16 cellular contexts compared by ENCODE assay signal in genomic region chr18:26540041-26540628, GRCh38. TPM values are rescaled to one million over a fixed set of nuclear protein-coding genes. Genes with fewer than 3 reads are reported as not detected.
DNase-seq lines count a peak whose midpoint lies in the region; ATAC-seq and TF ChIP-seq lines count a peak whose summit lies in the region.
"Had no signal": no experiment of that assay in that cellular context is flagged by ENCODE, and none has a peak within 500 bp of the region (broad histone marks: within the 10 kb centered on the region; RNA-seq: fewer than 3 reads in every experiment).

No MANE protein-coding gene starts in this region.

- H3K4me3 Mint-ChIP-seq in HFFc6 = peak overlapping the region; percentile 25
- H3K4me3 Mint-ChIP-seq: memory B cell; stimulated activated naive B cell treated with anti-CD40 and anti-IgM and Interleukin-4, amounts not matched to agents 10 μg/mL and 1 μg/mL and 100 μg/mL, for 72 hours had no signal

- H3K36me3 ChIP-seq in adipocyte (ENCODE audit: control insufficient read depth, insufficient read depth, low read length, severe bottlenecking) = no peaks in the 10 kb centered on the region
- H3K36me3 ChIP-seq: heart right ventricle, prostate gland had no signal

- peaks cover 4% of the 10 kb centered on the region; the same call in 1 of the 2 replicates for H3K36me3 Mint-ChIP-seq in HFFc6 (ENCODE audit: low read depth)
- H3K36me3 Mint-ChIP-seq: memory B cell had no signal

- no peaks in the 10 kb centered on the region for H3K27me3 Mint-ChIP-seq in HFFc6 (ENCODE audit: insufficient read depth)
- H3K27me3 Mint-ChIP-seq: memory B cell; stimulated activated naive B cell treated with anti-CD40 and anti-IgM and Interleukin-4, amounts not matched to agents 10 μg/mL and 1 μg/mL and 100 μg/mL, for 72 hours had no signal

- H3K4me1 ChIP-seq in adipocyte (ENCODE audit: control insufficient read depth, insufficient read depth, low read length) = peaks cover 6% of the 10 kb centered on the region
- H3K4me1 ChIP-seq: prostate gland had no signal

- peaks cover 75% of the 10 kb centered on the region for H3K4me1 Mint-ChIP-seq in HFFc6 (ENCODE audit: low read depth)

- TF ChIP-seq CTCF in HFFc6 (IDR thresholded peaks at IDR 0.05) = no peak

- peak overlapping the region; percentile 60 for H3K27ac Mint-ChIP-seq in HFFc6
- H3K27ac Mint-ChIP-seq: memory B cell; stimulated activated naive B cell treated with anti-CD40 and anti-IgM and Interleukin-4, amounts not matched to agents 10 μg/mL and 1 μg/mL and 100 μg/mL, for 72 hours had no signal

- H3K27me3 ChIP-seq in adipocyte (replicated peaks; ENCODE audit: control insufficient read depth, insufficient read depth, low read length) = no peaks in the 10 kb centered on the region
- H3K27me3 ChIP-seq: heart right ventricle had no signal

- H3K9me3 Mint-ChIP-seq in HFFc6 = no peaks in the 10 kb centered on the region
- H3K9me3 Mint-ChIP-seq: memory B cell; stimulated activated naive B cell treated with anti-CD40 and anti-IgM and Interleukin-4, amounts not matched to agents 10 μg/mL and 1 μg/mL and 100 μg/mL, for 72 hours had no signal

- no peak overlapping the region for H3K4me3 ChIP-seq in adipocyte (ENCODE audit: low read length)
- H3K4me3 ChIP-seq: heart right ventricle, prostate gland had no signal

- no peaks in the 10 kb centered on the region for H3K9me3 ChIP-seq in adipocyte (ENCODE audit: control insufficient read depth, low read length)
- H3K9me3 ChIP-seq: heart right ventricle, prostate gland had no signal

- peak; percentile 41 for DNase-seq in AG08396 (ENCODE audit: low spot score)
- DNase-seq in HFFc6 = peak; percentile 68
- peak; percentile 44 for DNase-seq in adipocyte (ENCODE audit: low read depth)
- DNase-seq in iris pigment epithelial cell (ENCODE audit: low read depth) = peak; percentile 41
- no peak for DNase-seq in putamen (ENCODE audit: low spot score)
- no peak for DNase-seq in activated CD4-positive, alpha-beta T cell treated with anti-CD3 and anti-CD28 coated beads, Interleukin-2, amount 50 U/mL, for 1 hour
- DNase-seq: amniotic stem cell; GF-D8; heart right ventricle; SHP77; stimulated activated CD4-positive, alpha-beta T cell treated with anti-CD3 and anti-CD28 coated beads, Interleukin-2, amount 100 ng/mL, for 48 hours; stimulated activated naive B cell treated with anti-CD40 and anti-IgM and Interleukin-4, amounts not matched to agents 10 μg/mL and 1 μg/mL and 100 μg/mL, for 72 hours had no signal

- no peak overlapping the region for H3K9ac ChIP-seq in adipocyte (ENCODE audit: low read length)

- ATAC-seq in HG02981 (IDR thresholded peaks at IDR 0.05; ENCODE audit: unreplicated experiment) (no peak), GM21367 (IDR thresholded peaks at IDR 0.05; ENCODE audit: unreplicated experiment) (no peak)
- ATAC-seq: heart right ventricle; stimulated activated naive B cell treated with anti-CD40 and anti-IgM and Interleukin-4, amounts not matched to agents 10 μg/mL and 1 μg/mL and 100 μg/mL, for 72 hours had no signal

RNA-seq across cellular contexts. Expression of gene KCTD1, which starts 8.2 kb away (rescaled TPM):
- total RNA-seq in HFFc6 (2021; fragmentation: NEBNext Ultra II Directional; extraction: Animal tissue kit (Norgen Biotek cat#: 25700)) = 10 to 100 TPM; 14.7 to 18.5 (median 17.7) TPM

Comparison
In these comparisons a context has a peak if more than half of its experiments do, and no peak if none do; other contexts are left out.
1. DNase-seq: peak in AG08396 (single experiment), HFFc6 (single experiment), adipocyte (single experiment) and iris pigment epithelial cell (single experiment); none in putamen (single experiment) and activated CD4-positive, alpha-beta T cell treated with anti-CD3 and anti-CD28 coated beads, Interleukin-2, amount 50 U/mL, for 1 hour (single experiment).